ENCODE assay signal across 9 cellular contexts in genomic region chr17:4161179-4161559, GRCh38. TPM values are rescaled to one million over a fixed set of nuclear protein-coding genes. Genes with fewer than 3 reads are reported as not detected.
DNase-seq lines count a peak whose midpoint lies in the region; ATAC-seq and TF ChIP-seq lines count a peak whose summit lies in the region.
"Had no signal": no experiment of that assay in that cellular context is flagged by ENCODE, and none has a peak within 500 bp of the region (broad histone marks: within the 10 kb centered on the region; RNA-seq: fewer than 3 reads in every experiment).

No MANE protein-coding gene starts in this region.

- H3K27me3 Mint-ChIP-seq in HFFc6 (ENCODE audit: insufficient read depth) = no peaks in the 10 kb centered on the region
- H3K27me3 Mint-ChIP-seq in activated T-helper 2 cell treated with anti-CD3 and anti-CD28 coated beads, Interferon-gamma antibody, Interleukin-2, Interleukin-4, amounts not matched to agents 10 μg/mL and 5 μg/mL and 100 μg/mL, durations not matched to agents 14 hours and 24 hours and 36 hours (ENCODE audit: low read depth) = no peaks in the 10 kb centered on the region

- peak; percentile 73 for TF ChIP-seq CTCF in HFFc6 (IDR thresholded peaks at IDR 0.05)
- TF ChIP-seq CTCF in kidney epithelial cell (IDR thresholded peaks at IDR 0.05; ENCODE audit: insufficient read depth, low read length, poor library complexity, severe bottlenecking) = peak; percentile 13

- H3K27me3 ChIP-seq in kidney epithelial cell (ENCODE audit: control insufficient read depth, insufficient read depth, low read length) = no peaks in the 10 kb centered on the region

- intact Hi-C loops in activated T-helper 2 cell treated with anti-CD3 and anti-CD28 coated beads, Interferon-gamma antibody, Interleukin-2, Interleukin-4, amounts not matched to agents 10 μg/mL and 5 μg/mL and 100 μg/mL, durations not matched to agents 14 hours and 24 hours and 36 hours (cut with micrococcal nuclease) = no loop called here
- intact Hi-C loops in head of caudate nucleus (cut with DNase I) = no loop called here

- H3K4me3 ChIP-seq in kidney epithelial cell (ENCODE audit: low read depth, low read length) = no peak overlapping the region
- H3K4me3 ChIP-seq: GM12878 had no signal

- DNase-seq in A172 (ENCODE audit: low spot score) (peak; percentile 88), HFFc6 (peak; percentile 89), kidney epithelial cell (ENCODE audit: low read depth) (peak; percentile 63), germinal center (ENCODE audit: low spot score) (no peak), hippocampal formation (lab: John Stamatoyannopoulos, UW) (no peak), head of caudate nucleus (no peak)
- no peak for DNase-seq in activated T-helper 2 cell treated with anti-CD3 and anti-CD28 coated beads, Interferon-gamma antibody, Interleukin-2, Interleukin-4, amounts not matched to agents 10 μg/mL and 5 μg/mL and 100 μg/mL, durations not matched to agents 14 hours and 24 hours and 36 hours (ENCODE audit: low spot score)

- H3K36me3 ChIP-seq in kidney epithelial cell (ENCODE audit: control insufficient read depth, insufficient read depth, low read length) = no peaks in the 10 kb centered on the region

- ATAC-seq in GM18861 (IDR thresholded peaks at IDR 0.05; ENCODE audit: unreplicated experiment) = no peak
- ATAC-seq: GM12878 had no signal

- no peak overlapping the region for H3K4me3 Mint-ChIP-seq in HFFc6
- no peak overlapping the region for H3K4me3 Mint-ChIP-seq in activated T-helper 2 cell treated with anti-CD3 and anti-CD28 coated beads, Interferon-gamma antibody, Interleukin-2, Interleukin-4, amounts not matched to agents 10 μg/mL and 5 μg/mL and 100 μg/mL, durations not matched to agents 14 hours and 24 hours and 36 hours (ENCODE audit: low read depth)

- peaks cover 26% of the 10 kb centered on the region; the same call in 1 of the 2 replicates for H3K36me3 Mint-ChIP-seq in HFFc6 (ENCODE audit: low read depth)
- peaks cover 18% of the 10 kb centered on the region for H3K36me3 Mint-ChIP-seq in activated T-helper 2 cell treated with anti-CD3 and anti-CD28 coated beads, Interferon-gamma antibody, Interleukin-2, Interleukin-4, amounts not matched to agents 10 μg/mL and 5 μg/mL and 100 μg/mL, durations not matched to agents 14 hours and 24 hours and 36 hours (ENCODE audit: low read depth)

- peaks cover 27% of the 10 kb centered on the region for H3K4me1 Mint-ChIP-seq in HFFc6 (ENCODE audit: low read depth)
- H3K4me1 Mint-ChIP-seq in activated T-helper 2 cell treated with anti-CD3 and anti-CD28 coated beads, Interferon-gamma antibody, Interleukin-2, Interleukin-4, amounts not matched to agents 10 μg/mL and 5 μg/mL and 100 μg/mL, durations not matched to agents 14 hours and 24 hours and 36 hours (ENCODE audit: low read depth) = peaks cover 19% of the 10 kb centered on the region

- H3K9me3 Mint-ChIP-seq in HFFc6 = no peaks in the 10 kb centered on the region
- no peaks in the 10 kb centered on the region for H3K9me3 Mint-ChIP-seq in activated T-helper 2 cell treated with anti-CD3 and anti-CD28 coated beads, Interferon-gamma antibody, Interleukin-2, Interleukin-4, amounts not matched to agents 10 μg/mL and 5 μg/mL and 100 μg/mL, durations not matched to agents 14 hours and 24 hours and 36 hours

- H3K27ac Mint-ChIP-seq in HFFc6 = peak overlapping the region; percentile 91
- peak overlapping the region; percentile 59 for H3K27ac Mint-ChIP-seq in activated T-helper 2 cell treated with anti-CD3 and anti-CD28 coated beads, Interferon-gamma antibody, Interleukin-2, Interleukin-4, amounts not matched to agents 10 μg/mL and 5 μg/mL and 100 μg/mL, durations not matched to agents 14 hours and 24 hours and 36 hours

RNA-seq across cellular contexts. Expression of gene CYB5D2, which starts 18.2 kb away (rescaled TPM):
- 23.4 and 32.7 TPM in 2 replicates for total RNA-seq in A172 (2014; rRNA removed; shearing (Covaris generic))
- 10 to 100 TPM; 12.5 to 22.2 (median 13.1) TPM for total RNA-seq in HFFc6 (2021; fragmentation: NEBNext Ultra II Directional; extraction: Animal tissue kit (Norgen Biotek cat#: 25700))
- 5.4 and 6.0 TPM in 2 replicates for total RNA-seq in activated T-helper 2 cell treated with anti-CD3 and anti-CD28 coated beads, Interferon-gamma antibody, Interleukin-2, Interleukin-4, amounts not matched to agents 10 μg/mL and 5 μg/mL and 100 μg/mL, durations not matched to agents 14 hours and 24 hours and 36 hours
- 18.2 and 21.0 TPM in 2 replicates for total RNA-seq in kidney epithelial cell

RNA-seq across cellular contexts. Expression of gene ZZEF1, which starts 18.3 kb away (rescaled TPM):
- total RNA-seq in A172 (2014; rRNA removed; shearing (Covaris generic)) = 21.1 and 22.4 TPM in 2 replicates
- 10 to 100 TPM; 19.3 to 26.6 (median 23.1) TPM for total RNA-seq in HFFc6 (2021; fragmentation: NEBNext Ultra II Directional; extraction: Animal tissue kit (Norgen Biotek cat#: 25700))
- 36.4 and 38.5 TPM in 2 replicates for total RNA-seq in activated T-helper 2 cell treated with anti-CD3 and anti-CD28 coated beads, Interferon-gamma antibody, Interleukin-2, Interleukin-4, amounts not matched to agents 10 μg/mL and 5 μg/mL and 100 μg/mL, durations not matched to agents 14 hours and 24 hours and 36 hours
- 33.9 and 40.0 TPM in 2 replicates for total RNA-seq in kidney epithelial cell

Comparison
In these comparisons a context has a peak if more than half of its experiments do, and no peak if none do; other contexts are left out.
1. DNase-seq: peak in A172 (single experiment), HFFc6 (single experiment) and kidney epithelial cell (single experiment); none in activated T-helper 2 cell treated with anti-CD3 and anti-CD28 coated beads, Interferon-gamma antibody, Interleukin-2, Interleukin-4, amounts not matched to agents 10 μg/mL and 5 μg/mL and 100 μg/mL, durations not matched to agents 14 hours and 24 hours and 36 hours (single experiment), germinal center (single experiment), hippocampal formation (0 of 2) and head of caudate nucleus (0 of 42).